8 cellular contexts compared by ENCODE assay signal in the genomic region with DNA sequence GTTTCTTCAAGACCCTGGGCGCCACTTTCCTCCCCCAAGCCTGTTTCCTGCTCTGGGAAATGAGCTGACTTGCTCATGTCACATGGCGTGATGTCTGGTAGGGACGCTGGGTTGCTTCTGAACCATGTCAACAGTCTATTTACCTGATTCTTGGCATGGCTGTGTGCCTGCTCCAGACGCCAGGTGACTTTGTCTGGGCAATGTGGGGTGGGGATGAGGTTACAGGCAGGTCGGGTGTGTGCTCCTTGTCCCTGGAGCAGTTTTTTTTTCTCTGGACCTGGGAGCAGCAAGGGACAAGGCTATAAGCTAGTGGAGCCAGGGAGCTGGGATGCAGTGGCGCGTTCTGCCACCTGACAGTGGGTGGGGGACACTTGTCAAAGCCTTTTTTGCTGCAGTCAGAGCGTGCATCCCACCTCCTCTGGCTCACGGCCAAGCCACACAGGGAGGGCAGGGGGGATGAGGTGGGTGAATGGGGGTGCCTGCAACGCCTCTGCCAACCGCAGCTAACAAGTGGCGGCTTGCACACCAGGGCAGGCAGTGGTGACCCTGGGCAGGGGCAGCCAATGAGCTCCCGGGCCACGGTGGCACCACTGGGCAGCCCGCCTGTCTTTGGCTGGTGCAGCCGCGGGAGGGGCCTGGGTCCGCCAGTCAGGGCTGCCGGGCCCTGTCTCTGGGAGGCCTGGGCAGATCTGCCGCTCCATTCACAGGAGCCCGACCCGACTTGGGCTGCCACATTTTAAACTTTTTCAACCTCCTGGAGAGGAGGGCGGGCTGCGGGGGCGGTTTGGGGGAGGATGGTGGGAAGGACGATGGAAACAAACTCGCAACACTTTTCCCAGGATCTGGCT. TPM values are rescaled to one million over a fixed set of nuclear protein-coding genes. Genes with fewer than 3 reads are reported as not detected.
A peak's percentile ranks its signal among the peaks of the same experiment; 100 is the strongest.
DNase-seq lines count a peak whose midpoint lies in the region; ATAC-seq and TF ChIP-seq lines count a peak whose summit lies in the region.

No MANE protein-coding gene starts in this region.

- H3K4me3 ChIP-seq in lower leg skin (ENCODE audit: low read depth, poor library complexity, severe bottlenecking), result no peak overlapping the region

- WGBS in lower leg skin, 2 donors, result 5% methylated on average over 19 to 24 of the region's 27 CpGs

- DNase-seq in NCI-H460 (ENCODE audit: extremely low read depth, low read depth) (peak; percentile 93), dermis blood vessel endothelial cell (peak; percentile 90), lower leg skin (ENCODE audit: low spot score in 2 of 2) (peak; percentile 82 to 95), dedifferentiated amniotic fluid mesenchymal stem cell (ENCODE audit: extremely low spot score) (no peak)
- DNase-seq in activated CD4-positive, alpha-beta T cell treated with anti-CD3 and anti-CD28 coated beads, Interleukin-2, amount 50 U/mL, for 24 hours (ENCODE audit: low read depth in 1 of 2, low spot score in 1 of 2), result peak; percentile 68 to 76
- peak; percentile 79 to 83 for DNase-seq in stimulated activated CD4-positive, alpha-beta T cell treated with anti-CD3 and anti-CD28 coated beads, Interleukin-4, amount 100 ng/mL, for 4 hours

- intact Hi-C loops in lower leg skin (cut with DNase I; ENCODE audit: low total_unique reads), result loop anchor here (10.0 kb wide), 3 partner anchors 57 to 377 kb away; a partner anchor contains a TSS

- no peak for TF ChIP-seq POLR2A in lower leg skin (IDR thresholded peaks at IDR 0.05)

- TF ChIP-seq CTCF in GM12874 (IDR thresholded peaks at IDR 0.05; ENCODE audit: insufficient read depth, low read depth, low read length), result peak; percentile 38
- peak in 1 of 3 donors; percentile 6 for TF ChIP-seq CTCF in lower leg skin (IDR thresholded peaks at IDR 0.05)

- peak; percentile 39 for ATAC-seq in HG03108 (IDR thresholded peaks at IDR 0.05; ENCODE audit: unreplicated experiment)

RNA-seq across cellular contexts. Expression of a gene that starts 22.9 kb away (rescaled TPM):
- total RNA-seq in NCI-H460 (2014; rRNA removed; shearing (Covaris generic)), result 5.4 and 7.0 TPM in 2 replicates
- 13.4 and 23.8 TPM in 2 replicates for polyA plus RNA-seq in NCI-H460 (2014; cell fraction: nucleus; rRNA removed)
- 25.9 and 35.9 TPM in 2 replicates for total RNA-seq in dermis blood vessel endothelial cell
- total RNA-seq in lower leg skin, result 10 to 100 TPM; 32.8 to 54.4 (median 48.1) TPM

RNA-seq across cellular contexts. Expression of a gene that starts 58.1 kb away (rescaled TPM):
- 711 and 784 TPM in 2 replicates for total RNA-seq in NCI-H460 (2014; rRNA removed; shearing (Covaris generic))
- polyA plus RNA-seq in NCI-H460 (2014; cell fraction: nucleus; rRNA removed), result 818 and 840 TPM in 2 replicates
- total RNA-seq in dermis blood vessel endothelial cell (146 and 173 TPM in 2 replicates), lower leg skin (100 to 1,000 TPM; 274 to 929 (median 421) TPM)
